9 cellular contexts compared by ENCODE assay signal in genomic region chr3:134313839-134314587, GRCh38.
DNase-seq lines count a peak whose midpoint lies in the region; ATAC-seq and TF ChIP-seq lines count a peak whose summit lies in the region.
"Had no signal": no experiment of that assay in that cellular context is flagged by ENCODE, and none has a peak within 500 bp of the region (broad histone marks: within the 10 kb centered on the region; RNA-seq: fewer than 3 reads in every experiment).

No MANE protein-coding gene starts in this region.

- ATAC-seq in HG03097 (IDR thresholded peaks at IDR 0.05; ENCODE audit: low FRiP score, unreplicated experiment) (no peak), GM21717 (IDR thresholded peaks at IDR 0.05; ENCODE audit: unreplicated experiment) (no peak)

- intact Hi-C loops in ovary (cut with DNase I): loop anchor here in 2 of 4 donors (2.0 to 5.0 kb wide), 2 partner anchors 53 to 58 kb away; partner anchors contain the start of gene AMOTL2 (in 1 of the 2)

- peaks cover 25% of the 10 kb centered on the region for H3K4me1 ChIP-seq in ovary (ENCODE audit: insufficient read depth)

- H3K36me3 ChIP-seq in ovary: no peaks in the 10 kb centered on the region

- no peak for TF ChIP-seq EP300 in ovary (IDR thresholded peaks at IDR 0.05)

- 64 to 67% (median 65%) methylated on average over 11 of the region's 11 CpGs for WGBS in ovary, 3 donors

- H3K27me3 ChIP-seq in ovary: no peaks in the 10 kb centered on the region

- H3K4me3 ChIP-seq in AG09309 (ENCODE audit: control insufficient read depth, low read depth, low read length) (peak overlapping the region; percentile 55), fibroblast of villous mesenchyme (ENCODE audit: low read depth, low read length) (peak overlapping the region; percentile 65), ovary (peak overlapping the region; percentile 32)

- no peak for TF ChIP-seq POLR2A in ovary (IDR thresholded peaks at IDR 0.05)

- peak overlapping the region; percentile 35 to 69 for H3K27ac ChIP-seq in ovary

- H3K9me3 ChIP-seq in ovary: no peaks in the 10 kb centered on the region

- DNase-seq in AG09309 (ENCODE audit: low read depth): no peak
- DNase-seq in activated CD8-positive, alpha-beta memory T cell treated with anti-CD3 and anti-CD28 coated beads, Interleukin-2, amount 50 U/mL, for 48 hours: peak; percentile 41
- no peak for DNase-seq in fibroblast of villous mesenchyme (ENCODE audit: low read depth)
- DNase-seq in ovary: no peak
- no peak for DNase-seq in GM03348 (ENCODE audit: low spot score)
- DNase-seq in NCI-H2196 (lab: John Stamatoyannopoulos, UW; ENCODE audit: unreplicated experiment): no peak
- DNase-seq: NCI-H2171 treated with DMSO at 0.1 percent for 48 hours had no signal

- TF ChIP-seq CTCF in AG09309 (IDR thresholded peaks at IDR 0.05; ENCODE audit: control insufficient read depth, insufficient read depth, low read depth, low read length, missing control alignments): no peak
- no peak for TF ChIP-seq CTCF in fibroblast of villous mesenchyme (IDR thresholded peaks at IDR 0.05; ENCODE audit: insufficient read depth, low read depth, low read length)
- no peak for TF ChIP-seq CTCF in ovary (IDR thresholded peaks at IDR 0.05)
